23 cellular contexts compared by ENCODE assay signal in genomic region chr2:36392854-36393253, GRCh38. TPM values are rescaled to one million over a fixed set of nuclear protein-coding genes. Genes with fewer than 3 reads are reported as not detected.
A peak's percentile ranks its signal among the peaks of the same experiment; 100 is the strongest.
DNase-seq lines count a peak whose midpoint lies in the region; ATAC-seq and TF ChIP-seq lines count a peak whose summit lies in the region.
"Had no signal": no experiment of that assay in that cellular context is flagged by ENCODE, and none has a peak within 500 bp of the region (broad histone marks: within the 10 kb centered on the region; RNA-seq: fewer than 3 reads in every experiment).

No MANE protein-coding gene starts in this region.

- TF ChIP-seq CTCF in endodermal cell (conservative IDR thresholded peaks at IDR 0.05) = no peak
- no peak for TF ChIP-seq CTCF in Caco-2 (IDR thresholded peaks at IDR 0.05; ENCODE audit: insufficient read depth in 1 of 2, low read depth in 1 of 2, low read length in 1 of 2, severe bottlenecking in 1 of 2, unreplicated experiment in 1 of 2)

- peaks cover 94% of the 10 kb centered on the region for H3K79me2 ChIP-seq in ACC112 (ENCODE audit: control insufficient read depth, insufficient read depth, low read length, unreplicated experiment)

- H3K27me3 Mint-ChIP-seq in endodermal cell (ENCODE audit: insufficient read depth) (no peaks in the 10 kb centered on the region), Caco-2 (ENCODE audit: insufficient read depth, unreplicated experiment) (no peaks in the 10 kb centered on the region)
- H3K27me3 Mint-ChIP-seq: activated T-cell treated with anti-CD3 and anti-CD28 coated beads, Interleukin-2, amount 50 U/mL, for 24 hours; CD4-positive, alpha-beta T cell; effector memory CD8-positive, alpha-beta T cell had no signal

- H3K27me3 ChIP-seq in ACC112 (ENCODE audit: insufficient read depth, low read length) = no peaks in the 10 kb centered on the region
- H3K27me3 ChIP-seq in endodermal cell (ENCODE audit: control insufficient read depth, insufficient read depth, low read length, poor library complexity, severe bottlenecking) = no peaks in the 10 kb centered on the region
- H3K27me3 ChIP-seq in Caco-2 (replicated peaks; ENCODE audit: control insufficient read depth, insufficient read depth, low read length) = no peaks in the 10 kb centered on the region
- H3K27me3 ChIP-seq: colonic mucosa, esophagus muscularis mucosa, SJSA1, stomach had no signal

- no peak overlapping the region for H2AFZ ChIP-seq in ACC112 (ENCODE audit: low read length, unreplicated experiment)

- no peaks in the 10 kb centered on the region for H3K9me3 Mint-ChIP-seq in endodermal cell
- H3K9me3 Mint-ChIP-seq in Caco-2 (ENCODE audit: unreplicated experiment) = no peaks in the 10 kb centered on the region
- H3K9me3 Mint-ChIP-seq: activated T-cell treated with anti-CD3 and anti-CD28 coated beads, Interleukin-2, amount 50 U/mL, for 24 hours; CD4-positive, alpha-beta T cell; effector memory CD8-positive, alpha-beta T cell had no signal

- DNase-seq in NCI-H69 (lab: John Stamatoyannopoulos, UW) (peak; percentile 1), endodermal cell (peak; percentile 88), NCI-H2196 treated with DMSO at 0.1 percent for 48 hours (lab: John Stamatoyannopoulos, UW; ENCODE audit: unreplicated experiment) (no peak), T-helper 1 cell (no peak), Caco-2 (no peak)
- DNase-seq: activated CD4-positive, alpha-beta T cell treated with anti-CD3 and anti-CD28 coated beads, Interleukin-2, amount 50 U/mL, for 1 hour; activated CD4-positive, CD25-positive, alpha-beta regulatory T cell; activated gamma-delta T cell treated with Interleukin-2 at 50 U/mL for 16 hours; activated T-cell treated with anti-CD3 and anti-CD28 coated beads, Interleukin-2, amount 50 U/mL, for 24 hours; CD4-positive, alpha-beta T cell; colonic mucosa; effector memory CD8-positive, alpha-beta T cell; left colon; NCI-H1436 treated with DMSO at 0.1 percent for 48 hours; NCI-H446 treated with DMSO at 0.1 percent for 48 hours; stimulated activated CD4-positive, alpha-beta T cell treated with anti-CD3 and anti-CD28 coated beads, Interleukin-4, amount 100 ng/mL, for 1 hour; stomach had no signal

- WGBS in endodermal cell (ENCODE audit: insufficient coverage in 1 of 2, insufficient read length in 1 of 2), 2 experiments = 54 to 64% methylated on average over 3 of the region's 3 CpGs
- WGBS in mesodermal cell (ENCODE audit: insufficient coverage in 2 of 2), 2 experiments = 35 to 52% methylated on average over 2 to 3 of the region's 3 CpGs

- CTCF ChIA-PET in Caco-2 (lab: Charles Lee) = interaction anchor here (0.5 kb wide), 1 partner anchor 12 kb away, joined by 3 read pairs; no protein-coding TSS in a partner anchor

- no peak overlapping the region for H3K4me3 Mint-ChIP-seq in endodermal cell
- H3K4me3 Mint-ChIP-seq in Caco-2 (ENCODE audit: unreplicated experiment) = no peak overlapping the region
- H3K4me3 Mint-ChIP-seq: activated T-cell treated with anti-CD3 and anti-CD28 coated beads, Interleukin-2, amount 50 U/mL, for 24 hours; CD4-positive, alpha-beta T cell; effector memory CD8-positive, alpha-beta T cell had no signal

- peaks cover 64% of the 10 kb centered on the region for H3K4me1 ChIP-seq in ACC112 (ENCODE audit: control insufficient read depth, insufficient read depth, low read length, unreplicated experiment)
- H3K4me1 ChIP-seq in endodermal cell (ENCODE audit: control insufficient read depth, insufficient read depth, low read length) = peaks cover 11% of the 10 kb centered on the region
- H3K4me1 ChIP-seq in mesodermal cell (ENCODE audit: control insufficient read depth, insufficient read depth, low read length, poor library complexity, severe bottlenecking) = peaks cover 31% of the 10 kb centered on the region
- peaks cover 62% of the 10 kb centered on the region for H3K4me1 ChIP-seq in Caco-2

- BruUV-seq in Caco-2 (replicated peaks; lab: Mats Ljungman, UMichigan) = no TSS peak

- H3K4me3 ChIP-seq in ACC112 (ENCODE audit: low read depth, low read length) (no peak overlapping the region), endodermal cell (ENCODE audit: low read length) (no peak overlapping the region), mesodermal cell (ENCODE audit: extremely low read depth, insufficient read depth, low read length, poor library complexity, severe bottlenecking) (no peak overlapping the region), Caco-2 (ENCODE audit: low read depth, low read length) (no peak overlapping the region)
- H3K4me3 ChIP-seq: colonic mucosa, esophagus muscularis mucosa, SJSA1, stomach had no signal

- H3K9me3 ChIP-seq in endodermal cell (ENCODE audit: control insufficient read depth, low read length) (no peaks in the 10 kb centered on the region), mesodermal cell (ENCODE audit: control insufficient read depth, low read length) (no peaks in the 10 kb centered on the region), Caco-2 (no peaks in the 10 kb centered on the region)
- H3K9me3 ChIP-seq: colonic mucosa, esophagus muscularis mucosa, SJSA1, stomach had no signal

- H3K36me3 Mint-ChIP-seq in endodermal cell (ENCODE audit: low read depth) = peaks cover 12% of the 10 kb centered on the region
- peaks cover 60% of the 10 kb centered on the region for H3K36me3 Mint-ChIP-seq in Caco-2 (ENCODE audit: insufficient read depth, unreplicated experiment)

- H3K27ac ChIP-seq in ACC112 (ENCODE audit: low read depth, low read length) = peak overlapping the region; percentile 40
- H3K27ac ChIP-seq in endodermal cell (ENCODE audit: low read depth, low read length) = no peak overlapping the region
- peak overlapping the region; percentile 20 for H3K27ac ChIP-seq in mesodermal cell (ENCODE audit: low read depth, low read length, severe bottlenecking)
- H3K27ac ChIP-seq: colonic mucosa, esophagus muscularis mucosa, stomach had no signal

- no peak overlapping the region for H3K9ac ChIP-seq in endodermal cell (ENCODE audit: extremely low read depth, low read length, poor library complexity, severe bottlenecking)

- POLR2A ChIA-PET in Caco-2 (lab: Charles Lee) = no interaction called here

- intact Hi-C loops in Caco-2 (cut with micrococcal nuclease; ENCODE audit: unreplicated experiment) = no loop called here

- H3K36me3 ChIP-seq in ACC112 (ENCODE audit: insufficient read depth, low read length) (peaks cover 15% of the 10 kb centered on the region), endodermal cell (ENCODE audit: control insufficient read depth, insufficient read depth, low read length) (peaks cover 17% of the 10 kb centered on the region), mesodermal cell (ENCODE audit: control insufficient read depth, insufficient read depth, low read length) (peaks cover 38% of the 10 kb centered on the region), Caco-2 (ENCODE audit: control insufficient read depth, insufficient read depth, low read length) (0 out of 2 replicates have a peak, but pooled peaks cover 1% of the 10 kb centered on the region)
- H3K36me3 ChIP-seq: colonic mucosa, stomach had no signal

- H3K27ac Mint-ChIP-seq in endodermal cell (no peak overlapping the region), Caco-2 (ENCODE audit: unreplicated experiment) (no peak overlapping the region)
- H3K27ac Mint-ChIP-seq: activated T-cell treated with anti-CD3 and anti-CD28 coated beads, Interleukin-2, amount 50 U/mL, for 24 hours; CD4-positive, alpha-beta T cell had no signal

- ATAC-seq in GM19452 (IDR thresholded peaks at IDR 0.05; ENCODE audit: unreplicated experiment) = no peak
- ATAC-seq: effector memory CD8-positive, alpha-beta T cell; left colon; sciatic nerve had no signal

- H3K4me1 Mint-ChIP-seq in endodermal cell = peaks cover 37% of the 10 kb centered on the region
- H3K4me1 Mint-ChIP-seq in Caco-2 (ENCODE audit: low read depth, unreplicated experiment) = peaks cover 20% of the 10 kb centered on the region

RNA-seq across cellular contexts. Expression of gene CRIM1, which starts 37.3 kb away (rescaled TPM):
- total RNA-seq in endodermal cell (10 to 100 TPM; 26.7 to 26.9 TPM), Caco-2 (2022) (270 and 292 TPM in 2 replicates)
- polyA plus RNA-seq in endodermal cell (2013, experiment 1 of 2) = 14.9 TPM
- polyA plus RNA-seq in endodermal cell (2013, experiment 2 of 2) = 15.4 TPM
- 45.4 TPM for polyA plus RNA-seq in mesodermal cell (2013, experiment 1 of 2)
- 32.6 TPM for polyA plus RNA-seq in mesodermal cell (2013, experiment 2 of 2)

Comparison
In these comparisons a context has a peak if more than half of its experiments do, and no peak if none do; other contexts are left out.
1. DNase-seq: peak in NCI-H69 (single experiment) and endodermal cell (single experiment); none in NCI-H2196 treated with DMSO at 0.1 percent for 48 hours (single experiment), T-helper 1 cell (0 of 5) and Caco-2 (0 of 2).